ENCODE assay signal across 30 cellular contexts in the genomic region with DNA sequence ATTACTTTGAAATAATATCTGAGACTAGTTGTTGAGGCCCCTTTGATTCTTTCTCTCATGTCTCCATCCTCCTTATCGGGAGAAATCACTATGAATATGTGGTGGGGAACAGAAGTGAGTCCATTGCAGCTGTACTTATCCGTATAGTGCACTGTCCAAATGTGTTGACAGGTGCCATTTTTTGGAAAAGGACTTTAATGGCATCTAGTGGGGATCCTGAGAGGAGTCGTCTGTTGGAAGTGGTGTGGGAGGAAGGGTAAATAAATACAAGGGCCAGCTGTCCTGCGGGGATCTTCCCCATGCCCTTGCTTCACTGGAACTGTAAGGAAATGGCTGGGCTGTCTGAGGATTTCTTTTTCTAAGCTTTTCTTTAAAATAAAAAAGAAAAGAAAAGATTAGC. TPM values are rescaled to one million over a fixed set of nuclear protein-coding genes. Genes with fewer than 3 reads are reported as not detected.
DNase-seq lines count a peak whose midpoint lies in the region; ATAC-seq and TF ChIP-seq lines count a peak whose summit lies in the region.
"Had no signal": no experiment of that assay in that cellular context is flagged by ENCODE, and none has a peak within 500 bp of the region (broad histone marks: within the 10 kb centered on the region; RNA-seq: fewer than 3 reads in every experiment).

No MANE protein-coding gene starts in this region.

- H3K9me3 ChIP-seq in endodermal cell (ENCODE audit: control insufficient read depth, low read length) = no peaks in the 10 kb centered on the region
- no peaks in the 10 kb centered on the region for H3K9me3 ChIP-seq in osteoblast (ENCODE audit: low read depth, low read length)
- H3K9me3 ChIP-seq: ascending aorta, heart right ventricle, Peyer's patch had no signal

- H3K36me3 Mint-ChIP-seq in HFFc6 (ENCODE audit: low read depth) (peaks cover 19% of the 10 kb centered on the region), endodermal cell (ENCODE audit: low read depth) (peaks cover 61% of the 10 kb centered on the region)
- H3K36me3 Mint-ChIP-seq in natural killer cell treated with Interleukin-12 subunit alpha and Interleukin-12 subunit beta and Interleukin-15 and Interleukin-18, amount 100 ng/mL, for 72 hours = no peaks in the 10 kb centered on the region
- H3K36me3 Mint-ChIP-seq: IgD-negative memory B cell had no signal

- H2AFZ ChIP-seq in osteoblast (ENCODE audit: low read length) = peak overlapping the region; percentile 73

- H3K79me2 ChIP-seq in osteoblast (ENCODE audit: insufficient read depth, low read length) = peaks cover 90% of the 10 kb centered on the region

- H3K9ac ChIP-seq in endodermal cell (ENCODE audit: extremely low read depth, low read length, poor library complexity, severe bottlenecking) = no peak overlapping the region

- H3K9me3 Mint-ChIP-seq in HFFc6 (no peaks in the 10 kb centered on the region), endodermal cell (no peaks in the 10 kb centered on the region)
- no peaks in the 10 kb centered on the region for H3K9me3 Mint-ChIP-seq in natural killer cell treated with Interleukin-12 subunit alpha and Interleukin-12 subunit beta and Interleukin-15 and Interleukin-18, amount 100 ng/mL, for 72 hours
- H3K9me3 Mint-ChIP-seq: activated T-cell treated with anti-CD3 and anti-CD28 coated beads, Interleukin-2, amount 50 U/mL, for 72 hours; effector memory CD8-positive, alpha-beta T cell; IgD-negative memory B cell; naive thymus-derived CD4-positive, alpha-beta T cell had no signal

- H3K27me3 ChIP-seq in endodermal cell (ENCODE audit: control insufficient read depth, insufficient read depth, low read length, poor library complexity, severe bottlenecking) = no peaks in the 10 kb centered on the region
- no peaks in the 10 kb centered on the region for H3K27me3 ChIP-seq in osteoblast (ENCODE audit: insufficient read depth, low read length)
- H3K27me3 ChIP-seq: ascending aorta, heart right ventricle, Peyer's patch had no signal

- TF ChIP-seq CTCF in HFFc6 (IDR thresholded peaks at IDR 0.05) (no peak), endodermal cell (conservative IDR thresholded peaks at IDR 0.05) (no peak), osteoblast (IDR thresholded peaks at IDR 0.05; ENCODE audit: extremely low read depth, low read depth, low read length) (no peak)

- H3K4me1 Mint-ChIP-seq in HFFc6 (ENCODE audit: low read depth) = peaks cover 35% of the 10 kb centered on the region
- H3K4me1 Mint-ChIP-seq in endodermal cell = peaks cover 9% of the 10 kb centered on the region
- H3K4me1 Mint-ChIP-seq in natural killer cell treated with Interleukin-12 subunit alpha and Interleukin-12 subunit beta and Interleukin-15 and Interleukin-18, amount 100 ng/mL, for 72 hours (ENCODE audit: low read depth in 2 of 2) = no peaks in the 10 kb centered on the region

- H3K27ac ChIP-seq in endodermal cell (ENCODE audit: low read depth, low read length) = no peak overlapping the region
- peak overlapping the region; percentile 85 for H3K27ac ChIP-seq in osteoblast (ENCODE audit: low read depth, low read length)
- H3K27ac ChIP-seq: ascending aorta, heart right ventricle, Peyer's patch had no signal

- H3K4me3 ChIP-seq in endodermal cell (ENCODE audit: low read length) (no peak overlapping the region), osteoblast (ENCODE audit: insufficient read depth, low read length) (no peak overlapping the region)
- H3K4me3 ChIP-seq: ascending aorta, heart right ventricle, Peyer's patch had no signal

- 83 to 95% methylated on average over 3 to 4 of the region's 4 CpGs for WGBS in endodermal cell (ENCODE audit: insufficient coverage in 1 of 2, insufficient read length in 1 of 2), 2 experiments

- no peak overlapping the region for H3K4me3 Mint-ChIP-seq in HFFc6
- no peak overlapping the region for H3K4me3 Mint-ChIP-seq in endodermal cell
- H3K4me3 Mint-ChIP-seq in natural killer cell treated with Interleukin-12 subunit alpha and Interleukin-12 subunit beta and Interleukin-15 and Interleukin-18, amount 100 ng/mL, for 72 hours = no peak overlapping the region
- H3K4me3 Mint-ChIP-seq: activated T-cell treated with anti-CD3 and anti-CD28 coated beads, Interleukin-2, amount 50 U/mL, for 72 hours; effector memory CD8-positive, alpha-beta T cell; IgD-negative memory B cell; mesothelial cell of epicardium; naive thymus-derived CD4-positive, alpha-beta T cell had no signal

- H3K4me2 ChIP-seq in osteoblast (ENCODE audit: insufficient read depth, low read length) = no peak overlapping the region

- H3K27me3 Mint-ChIP-seq in HFFc6 (ENCODE audit: insufficient read depth) (no peaks in the 10 kb centered on the region), endodermal cell (ENCODE audit: insufficient read depth) (no peaks in the 10 kb centered on the region)
- no peaks in the 10 kb centered on the region for H3K27me3 Mint-ChIP-seq in natural killer cell treated with Interleukin-12 subunit alpha and Interleukin-12 subunit beta and Interleukin-15 and Interleukin-18, amount 100 ng/mL, for 72 hours
- H3K27me3 Mint-ChIP-seq: effector memory CD8-positive, alpha-beta T cell; IgD-negative memory B cell; naive thymus-derived CD4-positive, alpha-beta T cell had no signal

- no peaks in the 10 kb centered on the region for H3K4me1 ChIP-seq in endodermal cell (ENCODE audit: control insufficient read depth, insufficient read depth, low read length)
- H3K4me1 ChIP-seq in osteoblast (ENCODE audit: insufficient read depth, low read length) = peaks cover 38% of the 10 kb centered on the region
- H3K4me1 ChIP-seq: ascending aorta, heart right ventricle, Peyer's patch had no signal

- H4K20me1 ChIP-seq in osteoblast (ENCODE audit: insufficient read depth, low read length) = no peaks in the 10 kb centered on the region

- H3K36me3 ChIP-seq in endodermal cell (ENCODE audit: control insufficient read depth, insufficient read depth, low read length) (peaks cover 49% of the 10 kb centered on the region), osteoblast (ENCODE audit: insufficient read depth, low read length) (peaks cover 5% of the 10 kb centered on the region)
- H3K36me3 ChIP-seq: ascending aorta, Peyer's patch had no signal

- in situ Hi-C loops in KBM-7 (cut with MboI; ENCODE audit: low pct_unique_long_range_greater_than_20kb, low sequenced_read_pairs) = no loop called here

- peak overlapping the region; percentile 16; the same call in 1 of the 2 replicates for H3K27ac Mint-ChIP-seq in HFFc6
- peak overlapping the region; percentile 23 for H3K27ac Mint-ChIP-seq in endodermal cell
- H3K27ac Mint-ChIP-seq in natural killer cell treated with Interleukin-12 subunit alpha and Interleukin-12 subunit beta and Interleukin-15 and Interleukin-18, amount 100 ng/mL, for 72 hours = no peak overlapping the region
- H3K27ac Mint-ChIP-seq: activated T-cell treated with anti-CD3 and anti-CD28 coated beads, Interleukin-2, amount 50 U/mL, for 72 hours; effector memory CD8-positive, alpha-beta T cell; mesothelial cell of epicardium had no signal

- peak in 2 of 3 experiments; percentile 14 to 30 for DNase-seq in NCI-H1417 (lab: John Stamatoyannopoulos, UW)
- no peak for DNase-seq in NCI-H1417 treated with DMSO at 0.1 percent for 48 hours (lab: John Stamatoyannopoulos, UW)
- DNase-seq in HFFc6 = no peak
- no peak for DNase-seq in endodermal cell
- DNase-seq in osteoblast (ENCODE audit: insufficient read length, low spot score, missing footprints) = no peak
- no peak for DNase-seq in natural killer cell treated with Interleukin-12 subunit alpha and Interleukin-12 subunit beta and Interleukin-15 and Interleukin-18, amount 100 ng/mL, for 72 hours (ENCODE audit: low spot score)
- no peak for DNase-seq in KBM-7
- DNase-seq: 8988T; activated CD4-positive, alpha-beta T cell treated with anti-CD3 and anti-CD28 coated beads, Interleukin-2, amount 50 U/mL, for 4 hours; activated T-cell treated with anti-CD3 and anti-CD28 coated beads, Interleukin-2, amount 50 U/mL, for 72 hours; caudate nucleus; effector memory CD8-positive, alpha-beta T cell; erythroblast; foreskin fibroblast; GOT3; heart right ventricle; naive thymus-derived CD4-positive, alpha-beta T cell; NCI-H1092; NCI-H187 treated with DMSO at 0.1 percent for 48 hours; NCI-H2171; NCI-H526 treated with DMSO at 0.1 percent for 48 hours; occipital lobe; Peyer's patch; stimulated activated CD4-positive, alpha-beta T cell treated with anti-CD3 and anti-CD28 coated beads, Interleukin-15, amount 100 ng/mL, for 24 hours; stimulated activated CD4-positive, alpha-beta T cell treated with anti-CD3 and anti-CD28 coated beads, Interleukin-4, amount 100 ng/mL, for 4 hours; trophoblast cell had no signal

- ATAC-seq in natural killer cell treated with Interleukin-12 subunit alpha and Interleukin-12 subunit beta and Interleukin-15 and Interleukin-18, amount 100 ng/mL, for 72 hours = no peak
- no peak for ATAC-seq in GM18520 (IDR thresholded peaks at IDR 0.05; ENCODE audit: unreplicated experiment)
- ATAC-seq: activated T-cell treated with anti-CD3 and anti-CD28 coated beads, Interleukin-2, amount 50 U/mL, for 72 hours; effector memory CD8-positive, alpha-beta T cell; heart right ventricle; naive thymus-derived CD4-positive, alpha-beta T cell had no signal

RNA-seq across cellular contexts. Expression of a gene that starts 19.4 kb away (rescaled TPM):
- 100 to 1,000 TPM in 4 of 6 experiments, 10 to 100 TPM in 2; 51.0 to 117 (median 107) TPM for total RNA-seq in HFFc6 (2021; fragmentation: NEBNext Ultra II Directional; extraction: Animal tissue kit (Norgen Biotek cat#: 25700))
- 100 to 1,000 TPM; 108 to 118 TPM for total RNA-seq in endodermal cell
- 137 TPM for polyA plus RNA-seq in endodermal cell (2013, experiment 1 of 2)
- 134 TPM for polyA plus RNA-seq in endodermal cell (2013, experiment 2 of 2)
- total RNA-seq in osteoblast = 16.2 and 18.5 TPM in 2 replicates
- total RNA-seq in natural killer cell treated with Interleukin-12 subunit alpha and Interleukin-12 subunit beta and Interleukin-15 and Interleukin-18, amount 100 ng/mL, for 72 hours = 100 to 1,000 TPM in 1 of 2 donors, 10 to 100 TPM in 1; 51.8 to 102 TPM
- total RNA-seq: ascending aorta had no signal

RNA-seq across cellular contexts. Expression of a gene that starts 35.9 kb away (rescaled TPM):
- total RNA-seq in HFFc6 (2021; fragmentation: NEBNext Ultra II Directional; extraction: Animal tissue kit (Norgen Biotek cat#: 25700)) = 100 to 1,000 TPM; 111 to 122 (median 117) TPM
- total RNA-seq in endodermal cell (10 to 100 TPM; 60.3 to 89.5 TPM), osteoblast (127 and 136 TPM in 2 replicates)
- 46.6 TPM for polyA plus RNA-seq in endodermal cell (2013, experiment 1 of 2)
- 43.2 TPM for polyA plus RNA-seq in endodermal cell (2013, experiment 2 of 2)
- total RNA-seq in natural killer cell treated with Interleukin-12 subunit alpha and Interleukin-12 subunit beta and Interleukin-15 and Interleukin-18, amount 100 ng/mL, for 72 hours = 100 to 1,000 TPM; 140 to 325 TPM

Comparison
In these comparisons a context has a peak if more than half of its experiments do, and no peak if none do; other contexts are left out.
1. DNase-seq: peak in NCI-H1417 (2 of 3); none in NCI-H1417 treated with DMSO at 0.1 percent for 48 hours (single experiment), HFFc6 (single experiment), endodermal cell (single experiment), osteoblast (single experiment), natural killer cell treated with Interleukin-12 subunit alpha and Interleukin-12 subunit beta and Interleukin-15 and Interleukin-18, amount 100 ng/mL, for 72 hours (single experiment) and KBM-7 (single experiment).
2. H3K27ac Mint-ChIP-seq: peak in HFFc6 (single experiment) and endodermal cell (single experiment); none in natural killer cell treated with Interleukin-12 subunit alpha and Interleukin-12 subunit beta and Interleukin-15 and Interleukin-18, amount 100 ng/mL, for 72 hours (0 of 2).